2 cellular contexts compared by ENCODE assay signal in the genomic region with DNA sequence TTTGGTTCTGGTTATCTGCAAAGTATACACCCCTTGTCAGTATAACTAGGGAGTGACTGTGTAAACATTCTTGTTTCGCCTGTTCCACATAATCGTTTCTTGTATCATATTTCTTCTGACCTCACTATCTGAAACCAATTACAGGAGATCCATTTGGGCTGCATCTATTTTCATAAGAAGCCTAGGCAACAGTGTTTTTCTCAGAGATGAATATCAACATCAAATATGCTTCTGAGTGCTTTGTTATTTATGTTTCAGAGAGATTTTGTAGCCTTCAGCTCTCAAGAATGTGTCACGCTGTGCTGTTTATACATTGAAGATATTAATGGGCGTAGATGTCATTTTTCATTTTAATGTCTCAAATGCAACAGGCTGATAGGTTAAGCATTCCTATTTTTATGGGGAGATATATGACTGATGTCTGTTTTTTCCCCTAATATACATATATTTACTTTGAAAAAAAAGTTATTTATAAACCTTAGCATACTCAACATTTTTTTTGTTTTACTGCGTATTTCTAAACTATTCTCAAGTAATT.
TF ChIP-seq lines count a peak whose summit lies in the region.

No MANE protein-coding gene starts in this region.

TF ChIP-seq in HEK293, 187 proteins besides CTCF, POLR2A, EP300 and RAD21 (continued from another document and continues in another):
- TF ChIP-seq SP2 (tag by site-specific recombination; IDR thresholded peaks at IDR 0.05) (peak; percentile 47; the same call in 1 of the 2 replicates), BCL11A (tag by site-specific recombination; IDR thresholded peaks at IDR 0.05; ENCODE audit: low read depth) (peak; percentile 91; the same call in 1 of the 2 replicates), ZNF501 (tag by site-specific recombination; IDR thresholded peaks at IDR 0.05) (peak; percentile 70; the same call in 1 of the 2 replicates), ZNF791 (tag by site-specific recombination; IDR thresholded peaks at IDR 0.05) (no peak), SALL2 (tag by site-specific recombination; IDR thresholded peaks at IDR 0.05; ENCODE audit: borderline replicate concordance) (no peak), ZNF677 (tag by site-specific recombination; IDR thresholded peaks at IDR 0.05) (no peak), ZNF174 (tag by site-specific recombination; IDR thresholded peaks at IDR 0.05) (no peak; the same call in 1 of the 2 replicates), RBAK (tag by site-specific recombination; IDR thresholded peaks at IDR 0.05) (no peak), ZNF747 (tag by site-specific recombination; IDR thresholded peaks at IDR 0.05) (no peak), ZNF658 (tag by site-specific recombination; IDR thresholded peaks at IDR 0.05) (no peak), ZNF626 (tag by site-specific recombination; IDR thresholded peaks at IDR 0.05) (no peak), ZNF423 (tag by site-specific recombination; IDR thresholded peaks at IDR 0.05) (no peak), ZNF239 (tag by site-specific recombination; IDR thresholded peaks at IDR 0.05) (no peak)
- TF ChIP-seq, protein P1, sequence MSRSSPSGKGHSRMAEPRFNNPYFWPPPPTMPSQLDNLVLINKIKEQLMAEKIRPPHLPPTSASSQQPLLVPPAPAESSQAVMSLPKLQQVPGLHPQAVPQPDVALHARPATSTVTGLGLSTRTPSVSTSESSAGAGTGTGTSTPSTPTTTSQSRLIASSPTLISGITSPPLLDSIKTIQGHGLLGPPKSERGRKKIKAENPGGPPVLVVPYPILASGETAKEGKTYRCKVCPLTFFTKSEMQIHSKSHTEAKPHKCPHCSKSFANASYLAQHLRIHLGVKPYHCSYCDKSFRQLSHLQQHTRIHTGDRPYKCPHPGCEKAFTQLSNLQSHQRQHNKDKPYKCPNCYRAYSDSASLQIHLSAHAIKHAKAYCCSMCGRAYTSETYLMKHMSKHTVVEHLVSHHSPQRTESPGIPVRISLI (tag by site-specific recombination; IDR thresholded peaks at IDR 0.05): peak; percentile 92
- TF ChIP-seq, protein P2, sequence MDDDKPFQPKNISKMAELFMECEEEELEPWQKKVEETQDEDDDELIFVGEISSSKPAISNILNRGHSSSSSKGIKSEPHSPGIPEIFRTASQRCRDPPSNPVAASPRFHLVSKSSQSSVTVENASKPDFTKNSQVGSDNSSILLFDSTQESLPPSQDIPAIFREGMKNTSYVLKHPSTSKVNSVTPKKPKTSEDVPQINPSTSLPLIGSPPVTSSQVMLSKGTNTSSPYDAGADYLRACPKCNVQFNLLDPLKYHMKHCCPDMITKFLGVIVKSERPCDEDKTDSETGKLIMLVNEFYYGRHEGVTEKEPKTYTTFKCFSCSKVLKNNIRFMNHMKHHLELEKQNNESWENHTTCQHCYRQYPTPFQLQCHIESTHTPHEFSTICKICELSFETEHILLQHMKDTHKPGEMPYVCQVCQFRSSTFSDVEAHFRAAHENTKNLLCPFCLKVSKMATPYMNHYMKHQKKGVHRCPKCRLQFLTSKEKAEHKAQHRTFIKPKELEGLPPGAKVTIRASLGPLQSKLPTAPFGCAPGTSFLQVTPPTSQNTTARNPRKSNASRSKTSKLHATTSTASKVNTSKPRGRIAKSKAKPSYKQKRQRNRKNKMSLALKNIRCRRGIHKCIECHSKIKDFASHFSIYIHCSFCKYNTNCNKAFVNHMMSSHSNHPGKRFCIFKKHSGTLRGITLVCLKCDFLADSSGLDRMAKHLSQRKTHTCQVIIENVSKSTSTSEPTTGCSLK (tag by site-specific recombination; IDR thresholded peaks at IDR 0.05): no peak
- TF ChIP-seq, protein P3, sequence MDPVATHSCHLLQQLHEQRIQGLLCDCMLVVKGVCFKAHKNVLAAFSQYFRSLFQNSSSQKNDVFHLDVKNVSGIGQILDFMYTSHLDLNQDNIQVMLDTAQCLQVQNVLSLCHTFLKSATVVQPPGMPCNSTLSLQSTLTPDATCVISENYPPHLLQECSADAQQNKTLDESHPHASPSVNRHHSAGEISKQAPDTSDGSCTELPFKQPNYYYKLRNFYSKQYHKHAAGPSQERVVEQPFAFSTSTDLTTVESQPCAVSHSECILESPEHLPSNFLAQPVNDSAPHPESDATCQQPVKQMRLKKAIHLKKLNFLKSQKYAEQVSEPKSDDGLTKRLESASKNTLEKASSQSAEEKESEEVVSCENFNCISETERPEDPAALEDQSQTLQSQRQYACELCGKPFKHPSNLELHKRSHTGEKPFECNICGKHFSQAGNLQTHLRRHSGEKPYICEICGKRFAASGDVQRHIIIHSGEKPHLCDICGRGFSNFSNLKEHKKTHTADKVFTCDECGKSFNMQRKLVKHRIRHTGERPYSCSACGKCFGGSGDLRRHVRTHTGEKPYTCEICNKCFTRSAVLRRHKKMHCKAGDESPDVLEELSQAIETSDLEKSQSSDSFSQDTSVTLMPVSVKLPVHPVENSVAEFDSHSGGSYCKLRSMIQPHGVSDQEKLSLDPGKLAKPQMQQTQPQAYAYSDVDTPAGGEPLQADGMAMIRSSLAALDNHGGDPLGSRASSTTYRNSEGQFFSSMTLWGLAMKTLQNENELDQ (tag by site-specific recombination; IDR thresholded peaks at IDR 0.05; ENCODE audit: low read depth): no peak
- TF ChIP-seq, protein P4, sequence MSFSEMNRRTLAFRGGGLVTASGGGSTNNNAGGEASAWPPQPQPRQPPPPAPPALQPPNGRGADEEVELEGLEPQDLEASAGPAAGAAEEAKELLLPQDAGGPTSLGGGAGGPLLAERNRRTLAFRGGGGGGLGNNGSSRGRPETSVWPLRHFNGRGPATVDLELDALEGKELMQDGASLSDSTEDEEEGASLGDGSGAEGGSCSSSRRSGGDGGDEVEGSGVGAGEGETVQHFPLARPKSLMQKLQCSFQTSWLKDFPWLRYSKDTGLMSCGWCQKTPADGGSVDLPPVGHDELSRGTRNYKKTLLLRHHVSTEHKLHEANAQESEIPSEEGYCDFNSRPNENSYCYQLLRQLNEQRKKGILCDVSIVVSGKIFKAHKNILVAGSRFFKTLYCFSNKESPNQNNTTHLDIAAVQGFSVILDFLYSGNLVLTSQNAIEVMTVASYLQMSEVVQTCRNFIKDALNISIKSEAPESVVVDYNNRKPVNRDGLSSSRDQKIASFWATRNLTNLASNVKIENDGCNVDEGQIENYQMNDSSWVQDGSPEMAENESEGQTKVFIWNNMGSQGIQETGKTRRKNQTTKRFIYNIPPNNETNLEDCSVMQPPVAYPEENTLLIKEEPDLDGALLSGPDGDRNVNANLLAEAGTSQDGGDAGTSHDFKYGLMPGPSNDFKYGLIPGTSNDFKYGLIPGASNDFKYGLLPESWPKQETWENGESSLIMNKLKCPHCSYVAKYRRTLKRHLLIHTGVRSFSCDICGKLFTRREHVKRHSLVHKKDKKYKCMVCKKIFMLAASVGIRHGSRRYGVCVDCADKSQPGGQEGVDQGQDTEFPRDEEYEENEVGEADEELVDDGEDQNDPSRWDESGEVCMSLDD (tag by site-specific recombination; IDR thresholded peaks at IDR 0.05): no peak
- TF ChIP-seq, protein P5, sequence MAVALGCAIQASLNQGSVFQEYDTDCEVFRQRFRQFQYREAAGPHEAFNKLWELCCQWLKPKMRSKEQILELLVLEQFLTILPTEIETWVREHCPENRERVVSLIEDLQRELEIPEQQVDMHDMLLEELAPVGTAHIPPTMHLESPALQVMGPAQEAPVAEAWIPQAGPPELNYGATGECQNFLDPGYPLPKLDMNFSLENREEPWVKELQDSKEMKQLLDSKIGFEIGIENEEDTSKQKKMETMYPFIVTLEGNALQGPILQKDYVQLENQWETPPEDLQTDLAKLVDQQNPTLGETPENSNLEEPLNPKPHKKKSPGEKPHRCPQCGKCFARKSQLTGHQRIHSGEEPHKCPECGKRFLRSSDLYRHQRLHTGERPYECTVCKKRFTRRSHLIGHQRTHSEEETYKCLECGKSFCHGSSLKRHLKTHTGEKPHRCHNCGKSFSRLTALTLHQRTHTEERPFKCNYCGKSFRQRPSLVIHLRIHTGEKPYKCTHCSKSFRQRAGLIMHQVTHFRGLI (tag by site-specific recombination; IDR thresholded peaks at IDR 0.05): peak; percentile 69

TF ChIP-seq in endothelial cell of umbilical vein, 7 proteins besides CTCF, POLR2A, EP300 and RAD21 (continued from another document):
- TF ChIP-seq FOS (IDR thresholded peaks at IDR 0.05; ENCODE audit: borderline replicate concordance, insufficient read depth, low read length) (no peak), GATA2 (IDR thresholded peaks at IDR 0.05; ENCODE audit: insufficient read depth, insufficient read length, low read depth, low read length) (no peak), MYC (IDR thresholded peaks at IDR 0.05; ENCODE audit: low read depth, low read length) (no peak)
